ENCODE assay signal across 15 cellular contexts in the genomic region with DNA sequence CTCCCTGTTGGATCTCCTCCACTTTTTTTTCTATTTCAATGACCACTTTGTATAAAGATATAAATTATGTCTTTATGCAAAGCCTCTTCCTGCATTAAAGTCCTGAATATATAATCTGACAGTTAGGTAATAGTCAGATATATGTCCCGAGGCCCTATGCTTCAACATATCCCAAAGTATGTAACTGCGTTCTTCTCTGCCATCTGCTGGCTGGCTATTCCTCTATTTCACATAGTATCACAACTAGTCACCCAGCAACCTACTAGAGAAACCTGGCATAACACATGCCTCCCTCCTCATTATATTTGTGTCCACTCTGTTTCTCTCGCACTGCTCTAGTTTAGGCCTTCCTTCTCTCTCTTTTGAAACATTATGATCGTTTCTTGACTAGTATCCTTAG.
A peak's percentile ranks its signal among the peaks of the same experiment; 100 is the strongest.
DNase-seq lines count a peak whose midpoint lies in the region; ATAC-seq and TF ChIP-seq lines count a peak whose summit lies in the region.
"Had no signal": no experiment of that assay in that cellular context is flagged by ENCODE, and none has a peak within 500 bp of the region (broad histone marks: within the 10 kb centered on the region; RNA-seq: fewer than 3 reads in every experiment).

No MANE protein-coding gene starts in this region.

- H4K20me1 ChIP-seq in neural progenitor cell (ENCODE audit: low read depth) = no peaks in the 10 kb centered on the region

- no peaks in the 10 kb centered on the region for H3K79me2 ChIP-seq in neural progenitor cell (ENCODE audit: low read depth)

- no peak overlapping the region for H3K4me3 ChIP-seq in neural progenitor cell
- H3K4me3 ChIP-seq: A549 had no signal

- DNase-seq in SIG-M5 treated with dmso at 0.1 percent for 504 hours (lab: John Stamatoyannopoulos, UW; ENCODE audit: unreplicated experiment) = peak; percentile 2
- DNase-seq in SIG-M5 (lab: John Stamatoyannopoulos, UW) = no peak
- DNase-seq in NCI-H1048 (lab: John Stamatoyannopoulos, UW) = peak; percentile 56
- peak; percentile 15 for DNase-seq in neural progenitor cell (ENCODE audit: low spot score)
- DNase-seq in GF-D8 (lab: John Stamatoyannopoulos, UW) = no peak
- no peak for DNase-seq in stimulated activated CD4-positive, alpha-beta T cell treated with anti-CD3 and anti-CD28 coated beads, Interleukin-12 subunit alpha, Interleukin-12 subunit beta, amount 100 ng/mL, for 4 hours
- DNase-seq: activated CD4-positive, alpha-beta T cell treated with anti-CD3 and anti-CD28 coated beads for 1 hour; activated naive CD4-positive, alpha-beta T cell treated with anti-CD3 and anti-CD28 coated beads, Interleukin-2, amount 10 ng/mL, durations not matched to agents 7 days and 5 days; CD8-positive, alpha-beta T cell; effector memory CD4-positive, alpha-beta T cell; natural killer cell; T-helper 1 cell had no signal

- H3K4me1 Mint-ChIP-seq in neural progenitor cell = no peaks in the 10 kb centered on the region
- H3K4me1 Mint-ChIP-seq: activated naive CD4-positive, alpha-beta T cell treated with anti-CD3 and anti-CD28 coated beads, Interleukin-2, amount 10 ng/mL, durations not matched to agents 7 days and 5 days; natural killer cell had no signal

- H3K36me3 Mint-ChIP-seq in neural progenitor cell = peaks cover 3% of the 10 kb centered on the region
- H3K36me3 Mint-ChIP-seq: activated naive CD4-positive, alpha-beta T cell treated with anti-CD3 and anti-CD28 coated beads, Interleukin-2, amount 10 ng/mL, durations not matched to agents 7 days and 5 days; CD8-positive, alpha-beta T cell; natural killer cell had no signal

- no peaks in the 10 kb centered on the region for H3K27me3 Mint-ChIP-seq in neural progenitor cell (ENCODE audit: insufficient read depth, low read depth)
- H3K27me3 Mint-ChIP-seq: activated naive CD4-positive, alpha-beta T cell treated with anti-CD3 and anti-CD28 coated beads, Interleukin-2, amount 10 ng/mL, durations not matched to agents 7 days and 5 days had no signal

- ATAC-seq in HG02885 (IDR thresholded peaks at IDR 0.05; ENCODE audit: poor library complexity, unreplicated experiment) = no peak
- ATAC-seq: A549; CD8-positive, alpha-beta T cell; natural killer cell had no signal

- H3K4me2 ChIP-seq in neural progenitor cell = no peak overlapping the region
- H3K4me2 ChIP-seq: A549 had no signal

- H3K36me3 ChIP-seq in neural progenitor cell = no peaks in the 10 kb centered on the region

- no peak overlapping the region for H3K4me3 Mint-ChIP-seq in neural progenitor cell
- H3K4me3 Mint-ChIP-seq: activated naive CD4-positive, alpha-beta T cell treated with anti-CD3 and anti-CD28 coated beads, Interleukin-2, amount 10 ng/mL, durations not matched to agents 7 days and 5 days; CD8-positive, alpha-beta T cell; natural killer cell had no signal

- H2AFZ ChIP-seq in neural progenitor cell (replicated peaks) = no peak overlapping the region

- H3K27me3 ChIP-seq in neural progenitor cell = no peaks in the 10 kb centered on the region

- H3K4me1 ChIP-seq in neural progenitor cell = no peaks in the 10 kb centered on the region
- H3K4me1 ChIP-seq: A549 had no signal

- no peaks in the 10 kb centered on the region for H3K9me3 Mint-ChIP-seq in neural progenitor cell

- no peaks in the 10 kb centered on the region for H3K9me3 ChIP-seq in neural progenitor cell (ENCODE audit: low read depth)
- H3K9me3 ChIP-seq: A549 had no signal

- peak; percentile 48 for TF ChIP-seq CTCF in VCaP (conservative IDR thresholded peaks at IDR 0.05)
- TF ChIP-seq CTCF in neural progenitor cell (IDR thresholded peaks at IDR 0.05) = peak; percentile 32

- H3K27ac ChIP-seq in VCaP = no peak overlapping the region
- H3K27ac ChIP-seq in neural progenitor cell = no peak overlapping the region
- H3K27ac ChIP-seq: A549 had no signal

- no peaks in the 10 kb centered on the region for H3F3A ChIP-seq in neural progenitor cell (ENCODE audit: low read depth)

- no peak overlapping the region for H3K9ac ChIP-seq in neural progenitor cell

- H3K27ac Mint-ChIP-seq in neural progenitor cell = no peak overlapping the region
- H3K27ac Mint-ChIP-seq: activated naive CD4-positive, alpha-beta T cell treated with anti-CD3 and anti-CD28 coated beads, Interleukin-2, amount 10 ng/mL, durations not matched to agents 7 days and 5 days; CD8-positive, alpha-beta T cell; natural killer cell had no signal

Comparison
In these comparisons a context has a peak if more than half of its experiments do, and no peak if none do; other contexts are left out.
1. DNase-seq: peak in SIG-M5 treated with dmso at 0.1 percent for 504 hours (single experiment), NCI-H1048 (single experiment) and neural progenitor cell (single experiment); none in SIG-M5 (single experiment), GF-D8 (single experiment) and stimulated activated CD4-positive, alpha-beta T cell treated with anti-CD3 and anti-CD28 coated beads, Interleukin-12 subunit alpha, Interleukin-12 subunit beta, amount 100 ng/mL, for 4 hours (single experiment).